Comparison of ENCODE assay signal across 1 cellular context in the genomic region with DNA sequence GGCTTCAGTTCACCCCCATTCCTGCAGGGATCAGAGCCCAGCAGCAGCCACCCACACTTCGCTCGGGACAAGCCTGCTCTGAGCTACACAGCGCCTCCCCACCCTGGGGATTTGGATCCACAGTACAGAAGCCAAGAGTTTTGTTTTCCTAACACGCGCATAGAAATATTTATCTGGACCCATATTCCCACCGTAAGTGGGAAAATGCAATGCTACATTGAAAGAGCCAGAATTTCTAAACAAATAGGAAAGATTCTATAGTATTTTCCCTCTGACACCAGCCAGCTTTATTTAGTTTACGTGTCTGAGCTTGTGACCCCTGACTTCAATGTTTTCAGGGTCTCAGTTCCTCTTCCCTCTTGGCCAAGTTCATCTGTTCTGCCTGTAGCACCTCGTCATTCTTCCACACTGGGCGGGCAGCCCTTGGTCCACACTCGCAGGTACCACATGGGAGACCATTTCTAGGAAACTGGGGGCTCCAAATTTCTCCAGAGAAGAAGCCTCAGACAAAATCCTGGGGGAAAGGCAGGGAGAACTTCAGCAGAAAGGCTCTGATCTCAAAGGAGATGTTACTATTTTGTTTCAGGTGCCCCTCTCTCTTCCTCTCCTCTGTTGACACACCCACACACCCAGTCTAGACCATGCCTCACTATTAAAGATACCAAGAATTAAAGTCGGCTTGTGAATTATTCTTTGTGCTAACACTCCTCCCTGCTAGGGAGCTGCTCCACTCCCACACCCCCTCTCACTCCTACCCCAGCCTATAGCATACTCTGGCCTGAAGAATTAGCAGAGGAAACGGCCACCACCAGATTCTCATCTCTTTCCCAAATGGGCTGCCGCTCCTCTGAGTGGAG.
TF ChIP-seq lines count a peak whose summit lies in the region.

No MANE protein-coding gene starts in this region.

TF ChIP-seq in WTC11, 78 proteins besides CTCF, POLR2A, EP300 and RAD21 (continued from another document):
- TF ChIP-seq, protein P1, sequence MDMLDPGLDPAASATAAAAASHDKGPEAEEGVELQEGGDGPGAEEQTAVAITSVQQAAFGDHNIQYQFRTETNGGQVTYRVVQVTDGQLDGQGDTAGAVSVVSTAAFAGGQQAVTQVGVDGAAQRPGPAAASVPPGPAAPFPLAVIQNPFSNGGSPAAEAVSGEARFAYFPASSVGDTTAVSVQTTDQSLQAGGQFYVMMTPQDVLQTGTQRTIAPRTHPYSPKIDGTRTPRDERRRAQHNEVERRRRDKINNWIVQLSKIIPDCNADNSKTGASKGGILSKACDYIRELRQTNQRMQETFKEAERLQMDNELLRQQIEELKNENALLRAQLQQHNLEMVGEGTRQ (CRISPR knock-in tag; IDR thresholded peaks at IDR 0.05): no peak
- TF ChIP-seq, protein P2, sequence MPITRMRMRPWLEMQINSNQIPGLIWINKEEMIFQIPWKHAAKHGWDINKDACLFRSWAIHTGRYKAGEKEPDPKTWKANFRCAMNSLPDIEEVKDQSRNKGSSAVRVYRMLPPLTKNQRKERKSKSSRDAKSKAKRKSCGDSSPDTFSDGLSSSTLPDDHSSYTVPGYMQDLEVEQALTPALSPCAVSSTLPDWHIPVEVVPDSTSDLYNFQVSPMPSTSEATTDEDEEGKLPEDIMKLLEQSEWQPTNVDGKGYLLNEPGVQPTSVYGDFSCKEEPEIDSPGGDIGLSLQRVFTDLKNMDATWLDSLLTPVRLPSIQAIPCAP (CRISPR knock-in tag; IDR thresholded peaks at IDR 0.05): no peak
- TF ChIP-seq TCF7 (CRISPR knock-in tag; IDR thresholded peaks at IDR 0.05; ENCODE audit: low read depth) (no peak), SMAD3 (CRISPR knock-in tag; IDR thresholded peaks at IDR 0.05; ENCODE audit: borderline replicate concordance) (no peak), ZNF416 (CRISPR knock-in tag; IDR thresholded peaks at IDR 0.05) (no peak), ZNF232 (CRISPR knock-in tag; IDR thresholded peaks at IDR 0.05) (no peak), ELF4 (CRISPR knock-in tag; IDR thresholded peaks at IDR 0.05; ENCODE audit: low read depth) (no peak), GABPB1 (CRISPR knock-in tag; IDR thresholded peaks at IDR 0.05) (no peak)
- TF ChIP-seq, protein P3, sequence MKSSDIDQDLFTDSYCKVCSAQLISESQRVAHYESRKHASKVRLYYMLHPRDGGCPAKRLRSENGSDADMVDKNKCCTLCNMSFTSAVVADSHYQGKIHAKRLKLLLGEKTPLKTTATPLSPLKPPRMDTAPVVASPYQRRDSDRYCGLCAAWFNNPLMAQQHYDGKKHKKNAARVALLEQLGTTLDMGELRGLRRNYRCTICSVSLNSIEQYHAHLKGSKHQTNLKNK (CRISPR knock-in tag; IDR thresholded peaks at IDR 0.05): no peak
- TF ChIP-seq, protein P4, sequence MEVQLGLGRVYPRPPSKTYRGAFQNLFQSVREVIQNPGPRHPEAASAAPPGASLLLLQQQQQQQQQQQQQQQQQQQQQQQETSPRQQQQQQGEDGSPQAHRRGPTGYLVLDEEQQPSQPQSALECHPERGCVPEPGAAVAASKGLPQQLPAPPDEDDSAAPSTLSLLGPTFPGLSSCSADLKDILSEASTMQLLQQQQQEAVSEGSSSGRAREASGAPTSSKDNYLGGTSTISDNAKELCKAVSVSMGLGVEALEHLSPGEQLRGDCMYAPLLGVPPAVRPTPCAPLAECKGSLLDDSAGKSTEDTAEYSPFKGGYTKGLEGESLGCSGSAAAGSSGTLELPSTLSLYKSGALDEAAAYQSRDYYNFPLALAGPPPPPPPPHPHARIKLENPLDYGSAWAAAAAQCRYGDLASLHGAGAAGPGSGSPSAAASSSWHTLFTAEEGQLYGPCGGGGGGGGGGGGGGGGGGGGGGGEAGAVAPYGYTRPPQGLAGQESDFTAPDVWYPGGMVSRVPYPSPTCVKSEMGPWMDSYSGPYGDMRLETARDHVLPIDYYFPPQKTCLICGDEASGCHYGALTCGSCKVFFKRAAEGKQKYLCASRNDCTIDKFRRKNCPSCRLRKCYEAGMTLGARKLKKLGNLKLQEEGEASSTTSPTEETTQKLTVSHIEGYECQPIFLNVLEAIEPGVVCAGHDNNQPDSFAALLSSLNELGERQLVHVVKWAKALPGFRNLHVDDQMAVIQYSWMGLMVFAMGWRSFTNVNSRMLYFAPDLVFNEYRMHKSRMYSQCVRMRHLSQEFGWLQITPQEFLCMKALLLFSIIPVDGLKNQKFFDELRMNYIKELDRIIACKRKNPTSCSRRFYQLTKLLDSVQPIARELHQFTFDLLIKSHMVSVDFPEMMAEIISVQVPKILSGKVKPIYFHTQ (CRISPR knock-in tag; IDR thresholded peaks at IDR 0.05): no peak
- TF ChIP-seq, protein P5, sequence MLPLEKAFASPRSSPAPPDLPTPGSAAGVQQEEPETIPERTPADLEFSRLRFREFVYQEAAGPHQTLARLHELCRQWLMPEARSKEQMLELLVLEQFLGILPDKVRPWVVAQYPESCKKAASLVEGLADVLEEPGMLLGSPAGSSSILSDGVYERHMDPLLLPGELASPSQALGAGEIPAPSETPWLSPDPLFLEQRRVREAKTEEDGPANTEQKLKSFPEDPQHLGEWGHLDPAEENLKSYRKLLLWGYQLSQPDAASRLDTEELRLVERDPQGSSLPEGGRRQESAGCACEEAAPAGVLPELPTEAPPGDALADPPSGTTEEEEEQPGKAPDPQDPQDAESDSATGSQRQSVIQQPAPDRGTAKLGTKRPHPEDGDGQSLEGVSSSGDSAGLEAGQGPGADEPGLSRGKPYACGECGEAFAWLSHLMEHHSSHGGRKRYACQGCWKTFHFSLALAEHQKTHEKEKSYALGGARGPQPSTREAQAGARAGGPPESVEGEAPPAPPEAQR (CRISPR knock-in tag; IDR thresholded peaks at IDR 0.05): no peak
